In the genomic region with DNA sequence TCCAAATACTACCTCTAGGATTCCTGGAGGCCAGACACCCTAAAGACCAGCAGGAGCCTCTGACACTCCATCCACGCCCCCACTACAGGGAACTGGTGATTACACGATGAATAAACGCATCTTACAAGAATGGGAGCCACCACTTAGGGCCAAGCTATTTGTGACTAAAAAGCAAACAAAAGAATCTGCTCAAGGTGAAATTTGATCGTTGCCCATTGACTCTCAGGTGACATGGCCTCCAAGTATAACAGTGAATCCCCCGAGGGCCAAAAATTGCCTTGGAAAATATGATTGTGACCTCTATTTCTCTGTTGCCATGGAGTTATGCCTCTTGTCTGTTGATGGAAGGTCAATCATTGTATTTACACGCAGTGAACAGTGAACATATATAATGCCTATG, we compare ENCODE assay signal across 26 cellular contexts.
A peak's percentile ranks its signal among the peaks of the same experiment; 100 is the strongest.
DNase-seq lines count a peak whose midpoint lies in the region; TF ChIP-seq lines count a peak whose summit lies in the region.
"Had no signal": no experiment of that assay in that cellular context is flagged by ENCODE, and none has a peak within 500 bp of the region (broad histone marks: within the 10 kb centered on the region; RNA-seq: fewer than 3 reads in every experiment).

No MANE protein-coding gene starts in this region.

- H3K4me1 ChIP-seq in mesendoderm (ENCODE audit: control insufficient read depth, low read depth, low read length) (peaks cover 2% of the 10 kb centered on the region), hepatocyte (ENCODE audit: insufficient read depth) (no peaks in the 10 kb centered on the region)

- H3K56ac ChIP-seq in mesendoderm (ENCODE audit: low read length): no peak overlapping the region

- H3K23ac ChIP-seq in mesendoderm (ENCODE audit: low read length): no peak overlapping the region

- no peaks in the 10 kb centered on the region for H3K9me2 ChIP-seq in hepatocyte (replicated peaks; ENCODE audit: insufficient read depth)

- no peak overlapping the region for H2BK120ac ChIP-seq in mesendoderm (ENCODE audit: low read depth, low read length)

- DNase-seq in NCI-H1092 treated with DMSO at 0.1 percent for 48 hours (lab: John Stamatoyannopoulos, UW) (peak; percentile 5), NCI-H1092 (lab: John Stamatoyannopoulos, UW) (no peak), NCI-H1417 (lab: John Stamatoyannopoulos, UW) (peak; percentile 68 to 93 (median 70)), NCI-H2227 treated with DMSO at 0.1 percent for 48 hours (lab: John Stamatoyannopoulos, UW) (peak; percentile 94), mesendoderm (peak; percentile 37), G401 (ENCODE audit: low spot score) (no peak), hepatocyte (ENCODE audit: low spot score) (no peak)
- no peak for DNase-seq in activated CD4-positive, alpha-beta T cell treated with anti-CD3 and anti-CD28 coated beads, Interleukin-2, amount 50 U/mL, for 4 hours
- DNase-seq: 8988T; activated CD4-positive, alpha-beta memory T cell treated with anti-CD3 and anti-CD28 coated beads, Interleukin-2, amount 10 ng/mL, durations not matched to agents 7 days and 5 days; activated CD4-positive, CD25-positive, alpha-beta regulatory T cell; activated effector memory CD4-positive, alpha-beta T cell treated with anti-CD3 and anti-CD28 coated beads, Interleukin-2, amount 50 U/mL, for 16 hours; adrenal gland; AML-193; brain microvascular endothelial cell; CD8-positive, alpha-beta T cell; effector memory CD8-positive, alpha-beta T cell; esophagus squamous epithelium; NCI-H524; nucleus accumbens; stimulated activated CD4-positive, alpha-beta T cell treated with anti-CD3 and anti-CD28 coated beads, Interleukin-4, amount 100 ng/mL, for 24 hours; stimulated activated naive CD4-positive, alpha-beta T cell treated with Interleukin-2 at 50 U/mL for 16 hours; T1000; tibial artery had no signal

- H3K27me3 ChIP-seq in mesendoderm (ENCODE audit: insufficient read depth, low read length, poor library complexity) (no peaks in the 10 kb centered on the region), hepatocyte (no peaks in the 10 kb centered on the region)
- H3K27me3 ChIP-seq: adrenal gland, brain microvascular endothelial cell, esophagus squamous epithelium, tibial artery had no signal

- H3K18ac ChIP-seq in mesendoderm (ENCODE audit: low read length): no peak overlapping the region

- H2BK15ac ChIP-seq in mesendoderm (replicated peaks; ENCODE audit: low read depth): no peak overlapping the region

- H4K20me1 ChIP-seq in hepatocyte (ENCODE audit: insufficient read depth, poor library complexity, severe bottlenecking): no peaks in the 10 kb centered on the region

- H4K5ac ChIP-seq in mesendoderm (ENCODE audit: low read length): no peak overlapping the region

- in situ Hi-C loops in G401 (cut with HindIII; ENCODE audit: low sequenced_read_pairs): no loop called here

- no peak overlapping the region for H3K27ac ChIP-seq in mesendoderm (ENCODE audit: low read depth, low read length)
- no peak overlapping the region for H3K27ac ChIP-seq in hepatocyte
- H3K27ac ChIP-seq: adrenal gland, brain microvascular endothelial cell, esophagus squamous epithelium, tibial artery had no signal

- H2AFZ ChIP-seq in hepatocyte: no peak overlapping the region

- H3K4ac ChIP-seq in mesendoderm (ENCODE audit: low read depth, low read length): no peak overlapping the region

- H3K4me2 ChIP-seq in mesendoderm (ENCODE audit: low read length) (no peak overlapping the region), hepatocyte (no peak overlapping the region)
- H3K4me2 ChIP-seq: smooth muscle cell had no signal

- H3K79me2 ChIP-seq in mesendoderm (ENCODE audit: control insufficient read depth, insufficient read depth, low read length) (no peaks in the 10 kb centered on the region), hepatocyte (no peaks in the 10 kb centered on the region)

- TF ChIP-seq CTCF in hepatocyte (IDR thresholded peaks at IDR 0.05; ENCODE audit: poor library complexity): no peak

- H3K79me1 ChIP-seq in mesendoderm (ENCODE audit: low read length): no peaks in the 10 kb centered on the region

- no peak overlapping the region for H3K9ac ChIP-seq in mesendoderm (ENCODE audit: low read length)

- no peaks in the 10 kb centered on the region for H3K36me3 ChIP-seq in mesendoderm (ENCODE audit: control insufficient read depth, insufficient read depth, low read length)
- no peaks in the 10 kb centered on the region for H3K36me3 ChIP-seq in hepatocyte (replicated peaks; ENCODE audit: insufficient read depth, low read depth)
- H3K36me3 ChIP-seq: adrenal gland, brain microvascular endothelial cell, esophagus squamous epithelium, tibial artery had no signal

- H4K8ac ChIP-seq in mesendoderm (ENCODE audit: low read depth, low read length): no peak overlapping the region

- H2AK5ac ChIP-seq in mesendoderm (ENCODE audit: low read length): no peak overlapping the region

- H2BK5ac ChIP-seq in mesendoderm (ENCODE audit: low read length): no peak overlapping the region

- no peak overlapping the region for H3K4me3 ChIP-seq in mesendoderm (ENCODE audit: low read length)
- no peak overlapping the region for H3K4me3 ChIP-seq in hepatocyte
- H3K4me3 ChIP-seq: adrenal gland, esophagus squamous epithelium, GM12878, smooth muscle cell, tibial artery had no signal

- WGBS in mesendoderm (ENCODE audit: extremely low coverage, insufficient coverage, low lambda C conversion rate): no CpG with 5 or more reads among the region's 6 CpGs
- WGBS in hepatocyte (ENCODE audit: low lambda C conversion rate, missing lambda C conversion rate): 55% methylated on average over 6 of the region's 6 CpGs

- no peaks in the 10 kb centered on the region for H3K9me3 ChIP-seq in hepatocyte (ENCODE audit: low read depth)
- H3K9me3 ChIP-seq: adrenal gland, esophagus squamous epithelium, tibial artery had no signal

Comparison
In these comparisons a context has a peak if more than half of its experiments do, and no peak if none do; other contexts are left out.
1. DNase-seq: peak in NCI-H1092 treated with DMSO at 0.1 percent for 48 hours (single experiment), NCI-H1417 (3 of 3), NCI-H2227 treated with DMSO at 0.1 percent for 48 hours (single experiment) and mesendoderm (single experiment); none in NCI-H1092 (single experiment), G401 (single experiment), activated CD4-positive, alpha-beta T cell treated with anti-CD3 and anti-CD28 coated beads, Interleukin-2, amount 50 U/mL, for 4 hours (0 of 2) and hepatocyte (single experiment).